ENCODE assay signal across 35 cellular contexts in the genomic region with DNA sequence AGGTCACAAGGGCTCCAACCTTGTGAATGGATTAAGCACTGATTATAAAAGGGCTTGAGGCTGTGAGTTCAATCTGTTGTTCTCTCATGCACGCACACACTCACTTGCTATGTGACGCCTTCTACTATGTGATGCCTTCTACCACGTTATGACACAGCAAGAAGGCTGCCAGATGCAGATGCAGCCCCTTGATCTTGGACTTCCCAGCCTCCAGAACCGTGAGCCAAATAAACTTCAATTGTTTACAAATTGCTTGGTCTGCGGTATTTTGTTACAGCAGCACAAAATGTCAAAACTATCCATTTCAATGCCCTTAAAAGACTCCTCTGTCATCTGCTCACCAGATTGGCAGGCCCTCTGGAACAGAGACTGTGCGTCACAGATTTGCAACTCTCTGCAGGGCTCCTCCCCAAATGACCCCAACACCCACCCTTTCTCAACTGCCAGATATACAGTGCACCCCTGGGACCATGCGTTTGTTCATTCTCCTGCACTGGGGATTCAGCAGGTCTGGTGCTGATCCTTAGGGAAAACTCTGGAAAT. TPM values are rescaled to one million over a fixed set of nuclear protein-coding genes. Genes with fewer than 3 reads are reported as not detected.
"Had no signal": no experiment of that assay in that cellular context is flagged by ENCODE, and none has a peak within 500 bp of the region (broad histone marks: within the 10 kb centered on the region; RNA-seq: fewer than 3 reads in every experiment).

No MANE protein-coding gene starts in this region.

- H3K9me3 ChIP-seq: SJSA1 had no signal

- H3K4me2 ChIP-seq: KMS-11 had no signal

- H3K9ac ChIP-seq: KMS-11 had no signal

- H3K4me3 ChIP-seq: SJSA1 had no signal

- H3K4me1 ChIP-seq: SJSA1 had no signal

- H3K36me3 ChIP-seq: SJSA1 had no signal

- H3K27ac ChIP-seq: KMS-11, SJSA1, VCaP had no signal

- ATAC-seq: activated CD8-positive, alpha-beta memory T cell treated with anti-CD3 and anti-CD28 coated beads, Interleukin-2, amount 10 ng/mL, durations not matched to agents 7 days and 5 days; activated naive CD8-positive, alpha-beta T cell treated with anti-CD3 and anti-CD28 coated beads, Interleukin-2, amount 50 U/mL, for 24 hours; Panc1 had no signal

- H3K27me3 ChIP-seq: SJSA1 had no signal

- DNase-seq: activated B cell treated with CpG ODN at 0.5 μM for 24 hours; activated CD4-positive, alpha-beta memory T cell treated with anti-CD3 and anti-CD28 coated beads, Interleukin-2, amount 10 ng/mL, durations not matched to agents 7 days and 5 days; activated CD4-positive, alpha-beta T cell treated with anti-CD3 and anti-CD28 coated beads for 48 hours; activated CD4-positive, CD25-positive, alpha-beta regulatory T cell treated with anti-CD3 and anti-CD28 coated beads, Interleukin-2, amount 50 U/mL, for 72 hours; activated CD8-positive, alpha-beta memory T cell treated with anti-CD3 and anti-CD28 coated beads for 24 hours; activated CD8-positive, alpha-beta memory T cell treated with anti-CD3 and anti-CD28 coated beads, Interleukin-2, amount 10 ng/mL, durations not matched to agents 7 days and 5 days; activated CD8-positive, alpha-beta memory T cell treated with anti-CD3 and anti-CD28 coated beads, Interleukin-2, amount 50 U/mL, for 48 hours; activated effector memory CD4-positive, alpha-beta T cell treated with Interleukin-2 at 50 U/mL for 16 hours; activated naive CD4-positive, alpha-beta T cell treated with anti-CD3 and anti-CD28 coated beads, Interleukin-2, amount 10 ng/mL, durations not matched to agents 7 days and 5 days; activated naive CD8-positive, alpha-beta T cell treated with anti-CD3 and anti-CD28 coated beads, Interleukin-2, amount 50 U/mL, for 24 hours; activated T-cell treated with anti-CD3 and anti-CD28 coated beads, Interleukin-2, amount 50 U/mL, for 48 hours; anterior cingulate cortex; caudate nucleus; cerebellar nuclear complex; MM.1S; MV-4-11; NCI-H1092; NCI-H1436 treated with DMSO at 0.1 percent for 48 hours; NCI-H1694 treated with DMSO at 0.1 percent for 48 hours; NCI-H2029; NCI-H2227 treated with DMSO at 0.1 percent for 48 hours; NCI-H446; NCI-H510A treated with DMSO at 0.1 percent for 48 hours; NCI-H526 treated with DMSO at 0.1 percent for 48 hours; NCI-H774; RPMI8226; SHP77 treated with DMSO at 0.1 percent for 48 hours; SW 1271; T-helper 1 cell; T-helper 2 cell; T-helper 9 cell had no signal

RNA-seq across cellular contexts. Expression of a gene that starts 47.8 kb away (rescaled TPM):
- total RNA-seq: activated B cell treated with CpG ODN at 0.5 μM for 24 hours; activated CD4-positive, alpha-beta memory T cell treated with anti-CD3 and anti-CD28 coated beads, Interleukin-2, amount 10 ng/mL, durations not matched to agents 7 days and 5 days; activated CD8-positive, alpha-beta memory T cell treated with anti-CD3 and anti-CD28 coated beads, Interleukin-2, amount 10 ng/mL, durations not matched to agents 7 days and 5 days; SJSA1 had no signal
